Comparison of ENCODE assay signal across 13 cellular contexts in genomic region chr1:54486864-54487263, GRCh38.
DNase-seq lines count a peak whose midpoint lies in the region; ATAC-seq and TF ChIP-seq lines count a peak whose summit lies in the region.
"Had no signal": no experiment of that assay in that cellular context is flagged by ENCODE, and none has a peak within 500 bp of the region (broad histone marks: within the 10 kb centered on the region; RNA-seq: fewer than 3 reads in every experiment).

No MANE protein-coding gene starts in this region.

- WGBS in H9 (ENCODE audit: extremely low coverage, insufficient read length, low lambda C conversion rate) = no CpG with 5 or more reads among the region's 8 CpGs

- no peak overlapping the region for H4K8ac ChIP-seq in H9 (replicated peaks; ENCODE audit: insufficient read length, low read depth, low read length)

- H2BK15ac ChIP-seq in H9 (ENCODE audit: low read depth, low read length) = no peak overlapping the region

- H3T11ph ChIP-seq in H9 (ENCODE audit: low read length) = no peak overlapping the region

- H3K27me3 Mint-ChIP-seq in H9 (ENCODE audit: low read depth) (peaks cover 34% of the 10 kb centered on the region), brain (peaks cover 6% of the 10 kb centered on the region)
- peaks cover 6 to 7% of the 10 kb centered on the region in 2 donors for H3K27me3 Mint-ChIP-seq in natural killer cell treated with Interleukin-12 subunit alpha and Interleukin-12 subunit beta and Interleukin-15 and Interleukin-18, amount 100 ng/mL, for 72 hours

- H3K27ac Mint-ChIP-seq in H9 (peak overlapping the region in 1 of 3 experiments; percentile 58; a peak in 1 of 7 replicates), brain (peak overlapping the region; percentile 95 to 98 (median 97))
- H3K27ac Mint-ChIP-seq in natural killer cell treated with Interleukin-12 subunit alpha and Interleukin-12 subunit beta and Interleukin-15 and Interleukin-18, amount 100 ng/mL, for 72 hours = peak overlapping the region; percentile 40 to 56

- H3K27me3 ChIP-seq in BLaER1 treated with 17β-estradiol and CSF1 and Interleukin-3, amounts not matched to agents 10 nM and 100 nM = no peaks in the 10 kb centered on the region
- peaks cover 5% of the 10 kb centered on the region; the same call in 1 of the 2 replicates for H3K27me3 ChIP-seq in H9 (ENCODE audit: insufficient read depth, low read length)
- H3K27me3 ChIP-seq: cardiac muscle cell had no signal

- no peak overlapping the region for H2BK120ac ChIP-seq in H9 (ENCODE audit: low read depth, low read length, poor library complexity, severe bottlenecking)

- peak overlapping the region; percentile 81 to 99 (median 97) for H3K4me2 ChIP-seq in BLaER1 treated with 17β-estradiol and CSF1 and Interleukin-3, amounts not matched to agents 10 nM and 100 nM
- H3K4me2 ChIP-seq in H9 (ENCODE audit: insufficient read depth, insufficient read length, low read length) = peak overlapping the region; percentile 76

- no peak overlapping the region for H2BK20ac ChIP-seq in H9 (ENCODE audit: low read depth, low read length, poor library complexity, severe bottlenecking)

- H3K4me3 ChIP-seq in BLaER1 treated with 17β-estradiol and CSF1 and Interleukin-3, amounts not matched to agents 10 nM and 100 nM = no peak overlapping the region; a peak in 1 of 20 replicates
- H3K4me3 ChIP-seq: cardiac muscle cell had no signal

- no peaks in the 10 kb centered on the region for H4K20me1 ChIP-seq in BLaER1 treated with 17β-estradiol and CSF1 and Interleukin-3, amounts not matched to agents 10 nM and 100 nM
- no peaks in the 10 kb centered on the region for H4K20me1 ChIP-seq in H9 (ENCODE audit: control insufficient read depth, insufficient read depth, insufficient read length)

- H2AFZ ChIP-seq in H9 (ENCODE audit: low read length) = no peak overlapping the region

- H2AK5ac ChIP-seq in H9 (ENCODE audit: insufficient read length, low read length) = no peak overlapping the region

- no peaks in the 10 kb centered on the region for H3K36me3 ChIP-seq in BLaER1 treated with 17β-estradiol and CSF1 and Interleukin-3, amounts not matched to agents 10 nM and 100 nM
- H3K36me3 ChIP-seq: cardiac muscle cell, neutrophil had no signal

- TF ChIP-seq CTCF in H9 (conservative IDR thresholded peaks at IDR 0.05) = no peak
- TF ChIP-seq CTCF in brain (conservative IDR thresholded peaks at IDR 0.05) = no peak

- H3K23ac ChIP-seq in H9 (ENCODE audit: insufficient read length, low read depth, low read length) = no peak overlapping the region

- ATAC-seq in natural killer cell treated with Interleukin-12 subunit alpha and Interleukin-12 subunit beta and Interleukin-15 and Interleukin-18, amount 100 ng/mL, for 72 hours = no peak
- ATAC-seq in HG02938 (IDR thresholded peaks at IDR 0.05; ENCODE audit: unreplicated experiment) (no peak), HG02571 (IDR thresholded peaks at IDR 0.05; ENCODE audit: unreplicated experiment) (no peak), HG03025 (IDR thresholded peaks at IDR 0.05; ENCODE audit: low FRiP score, unreplicated experiment) (no peak)

- H3K9ac ChIP-seq in BLaER1 treated with 17β-estradiol and CSF1 and Interleukin-3, amounts not matched to agents 10 nM and 100 nM = peak overlapping the region in 3 of 11 experiments; percentile 14 to 41 (median 34); a peak in 4 of 22 replicates
- no peak overlapping the region for H3K9ac ChIP-seq in H9 (ENCODE audit: extremely low read depth, insufficient read length, low read length)

- peaks cover 15% of the 10 kb centered on the region for H3K23me2 ChIP-seq in H9 (ENCODE audit: insufficient read length, low read depth, low read length, poor library complexity, severe bottlenecking)

- H3K4me3 Mint-ChIP-seq in H9 (peak overlapping the region; percentile 6 to 75; a peak in 4 of 5 replicates), brain (peak overlapping the region; percentile 80 to 91 (median 85))
- peak overlapping the region; percentile 84 for H3K4me3 Mint-ChIP-seq in natural killer cell treated with Interleukin-12 subunit alpha and Interleukin-12 subunit beta and Interleukin-15 and Interleukin-18, amount 100 ng/mL, for 72 hours

- H3K9me3 Mint-ChIP-seq in H9 (no peaks in the 10 kb centered on the region; a peak in 1 of 5 replicates), brain (peaks cover 0 to 6% (median 0%) of the 10 kb centered on the region in 5 experiments)
- H3K9me3 Mint-ChIP-seq in natural killer cell treated with Interleukin-12 subunit alpha and Interleukin-12 subunit beta and Interleukin-15 and Interleukin-18, amount 100 ng/mL, for 72 hours = no peaks in the 10 kb centered on the region

- H3K4ac ChIP-seq in H9 (ENCODE audit: low read depth, low read length) = no peak overlapping the region

- H3K27ac ChIP-seq in BLaER1 treated with 17β-estradiol and CSF1 and Interleukin-3, amounts not matched to agents 10 nM and 100 nM = peak overlapping the region in 2 of 11 experiments; percentile 4 to 20; a peak in 1 of 22 replicates
- no peak overlapping the region for H3K27ac ChIP-seq in H9 (ENCODE audit: insufficient read length, low read depth, low read length)
- H3K27ac ChIP-seq: neutrophil had no signal

- H3K79me1 ChIP-seq in H9 (ENCODE audit: insufficient read depth, low read depth, low read length, poor library complexity, severe bottlenecking) = no peaks in the 10 kb centered on the region

- DNase-seq in H9 = no peak
- peak; percentile 53 for DNase-seq in natural killer cell treated with Interleukin-12 subunit alpha and Interleukin-12 subunit beta and Interleukin-15 and Interleukin-18, amount 100 ng/mL, for 72 hours (ENCODE audit: low spot score)
- no peak for DNase-seq in foreskin melanocyte
- DNase-seq: activated CD4-positive, alpha-beta T cell treated with anti-CD3 and anti-CD28 coated beads, Interleukin-2, amount 50 U/mL, for 1 hour; DMS 273 treated with DMSO at 0.1 percent for 48 hours; OCI-M1 had no signal

- H3K79me2 ChIP-seq in H9 (ENCODE audit: insufficient read depth, low read length) = no peaks in the 10 kb centered on the region

- peaks cover 39 to 64% (median 57%) of the 10 kb centered on the region in 10 experiments for H3K4me1 ChIP-seq in BLaER1 treated with 17β-estradiol and CSF1 and Interleukin-3, amounts not matched to agents 10 nM and 100 nM
- peaks cover 2% of the 10 kb centered on the region; the same call in 1 of the 2 replicates for H3K4me1 ChIP-seq in H9 (ENCODE audit: insufficient read depth, low read length)

- H4K91ac ChIP-seq in H9 (ENCODE audit: insufficient read length, low read depth, low read length) = no peak overlapping the region

- no peak overlapping the region for H4K5ac ChIP-seq in H9 (ENCODE audit: insufficient read length, low read depth, low read length)

- no peak overlapping the region for H3K14ac ChIP-seq in H9 (ENCODE audit: insufficient read depth, low read length)

- H3K4me1 Mint-ChIP-seq in H9 (peaks cover 49 to 52% of the 10 kb centered on the region in 2 experiments), brain (peaks cover 54% of the 10 kb centered on the region)
- peaks cover 45 to 52% of the 10 kb centered on the region in 2 donors for H3K4me1 Mint-ChIP-seq in natural killer cell treated with Interleukin-12 subunit alpha and Interleukin-12 subunit beta and Interleukin-15 and Interleukin-18, amount 100 ng/mL, for 72 hours (ENCODE audit: low read depth in 2 of 2)

- no peak overlapping the region for H2BK12ac ChIP-seq in H9 (ENCODE audit: insufficient read length, low read depth, low read length)

- H2BK5ac ChIP-seq in H9 (ENCODE audit: insufficient read length, low read length) = no peak overlapping the region

- no peaks in the 10 kb centered on the region for H3K9me3 ChIP-seq in BLaER1 treated with 17β-estradiol and CSF1 and Interleukin-3, amounts not matched to agents 10 nM and 100 nM (replicated peaks in 1 of 11)
- no peaks in the 10 kb centered on the region for H3K9me3 ChIP-seq in H9 (ENCODE audit: control insufficient read depth, low read depth, low read length)
- H3K9me3 ChIP-seq: neutrophil had no signal

- no peak overlapping the region for H3K56ac ChIP-seq in H9 (ENCODE audit: insufficient read length, low read depth, low read length)

- H3K36me3 Mint-ChIP-seq in H9 (ENCODE audit: insufficient read depth in 1 of 3, low read depth in 3 of 3) (no peaks in the 10 kb centered on the region; a peak in 1 of 7 replicates), brain (no peaks in the 10 kb centered on the region)
- no peaks in the 10 kb centered on the region for H3K36me3 Mint-ChIP-seq in natural killer cell treated with Interleukin-12 subunit alpha and Interleukin-12 subunit beta and Interleukin-15 and Interleukin-18, amount 100 ng/mL, for 72 hours

- H3K18ac ChIP-seq in H9 (ENCODE audit: insufficient read length, low read depth, low read length) = no peak overlapping the region
